10 cellular contexts compared by ENCODE assay signal in the genomic region with DNA sequence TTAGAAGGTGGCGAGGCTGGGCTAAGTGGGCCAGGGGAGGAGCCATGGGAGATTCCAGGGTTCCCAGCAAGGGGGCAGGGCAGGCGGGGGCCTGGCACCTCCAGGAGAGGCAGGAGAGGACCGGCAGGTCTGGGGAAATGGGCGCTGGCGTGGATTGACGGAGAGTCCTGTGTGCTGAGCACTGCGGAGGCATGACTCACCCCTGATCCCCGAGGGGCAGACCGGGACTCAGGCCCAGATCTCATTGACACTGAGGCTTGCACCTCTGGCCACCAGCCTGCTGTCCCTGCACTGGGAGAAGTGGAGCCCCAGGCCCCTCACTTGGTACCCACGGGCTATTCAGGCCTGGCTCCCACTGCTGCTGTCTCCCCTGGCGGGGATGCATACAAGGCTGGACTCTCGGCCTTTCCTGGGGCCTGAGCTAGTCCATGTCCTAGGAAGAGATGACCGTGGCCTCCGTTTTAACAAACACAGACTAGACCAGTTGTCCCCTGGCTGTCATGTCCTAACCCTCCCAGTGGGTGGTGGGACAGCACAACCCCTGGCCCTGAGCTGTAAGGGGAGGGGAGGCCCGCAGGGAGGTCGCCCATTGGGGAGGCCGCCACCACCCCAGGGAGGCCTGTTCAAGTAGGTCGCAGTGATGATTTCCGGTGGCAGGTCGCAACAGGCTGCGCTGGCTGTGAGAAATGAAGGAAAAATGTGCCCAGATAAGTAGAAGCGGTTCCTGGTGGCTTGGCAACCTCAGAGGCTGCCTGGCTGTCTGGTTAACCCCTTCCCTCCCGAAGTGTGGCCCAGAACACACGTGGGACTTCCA. TPM values are rescaled to one million over a fixed set of nuclear protein-coding genes. Genes with fewer than 3 reads are reported as not detected.
DNase-seq lines count a peak whose midpoint lies in the region; ATAC-seq and TF ChIP-seq lines count a peak whose summit lies in the region.
"Had no signal": no experiment of that assay in that cellular context is flagged by ENCODE, and none has a peak within 500 bp of the region (broad histone marks: within the 10 kb centered on the region; RNA-seq: fewer than 3 reads in every experiment).

No MANE protein-coding gene starts in this region.

- H3K27ac Mint-ChIP-seq in neural progenitor cell, result no peak overlapping the region
- H3K27ac Mint-ChIP-seq: activated T-helper 1 cell treated with anti-CD3 and anti-CD28 coated beads, Interleukin-12 subunit alpha, Interleukin-12 subunit beta, Interleukin-2, Interleukin-4 antibody, amounts not matched to agents 30 ng/mL and 10 ng/mL and 1 ng/mL, durations not matched to agents 14 hours and 24 hours and 36 hours had no signal

- no peaks in the 10 kb centered on the region for H3F3A ChIP-seq in neural progenitor cell (ENCODE audit: low read depth)

- H2AFZ ChIP-seq in neural progenitor cell (replicated peaks), result no peak overlapping the region

- H3K4me2 ChIP-seq in neural progenitor cell, result no peak overlapping the region

- no peak overlapping the region for H3K4me3 ChIP-seq in AG10803 (ENCODE audit: low read length)
- H3K4me3 ChIP-seq in epithelial cell of esophagus (ENCODE audit: low read length), result no peak overlapping the region
- peak overlapping the region; percentile 46 for H3K4me3 ChIP-seq in mucosa of stomach (ENCODE audit: low read length)
- H3K4me3 ChIP-seq in neural progenitor cell, result no peak overlapping the region

- H3K27me3 Mint-ChIP-seq in neural progenitor cell (ENCODE audit: insufficient read depth, low read depth), result peaks cover 4% of the 10 kb centered on the region

- H3K36me3 Mint-ChIP-seq in neural progenitor cell, result no peaks in the 10 kb centered on the region

- peaks cover 18% of the 10 kb centered on the region for H3K27me3 ChIP-seq in mucosa of stomach (ENCODE audit: control insufficient read depth, insufficient read depth, low read length)
- H3K27me3 ChIP-seq in neural progenitor cell, result peaks cover 27% of the 10 kb centered on the region

- no peaks in the 10 kb centered on the region for H3K79me2 ChIP-seq in neural progenitor cell (ENCODE audit: low read depth)

- H4K20me1 ChIP-seq in neural progenitor cell (ENCODE audit: low read depth), result no peaks in the 10 kb centered on the region

- no peak overlapping the region for H3K27ac ChIP-seq in neural progenitor cell

- H3K9me3 ChIP-seq in mucosa of stomach (ENCODE audit: control insufficient read depth, low read length) (no peaks in the 10 kb centered on the region), neural progenitor cell (ENCODE audit: low read depth) (no peaks in the 10 kb centered on the region)

- no peak for ATAC-seq in GM21515 (IDR thresholded peaks at IDR 0.05; ENCODE audit: unreplicated experiment)

- H3K4me1 Mint-ChIP-seq in neural progenitor cell, result peaks cover 23% of the 10 kb centered on the region

- no peak for TF ChIP-seq CTCF in AG10803 (conservative IDR thresholded peaks at IDR 0.05; ENCODE audit: low read length)
- TF ChIP-seq CTCF in epithelial cell of esophagus (IDR thresholded peaks at IDR 0.05; ENCODE audit: insufficient read depth, low read depth, low read length, missing control alignments), result no peak
- no peak for TF ChIP-seq CTCF in neural progenitor cell (IDR thresholded peaks at IDR 0.05)

- peaks cover 5% of the 10 kb centered on the region for H3K9me3 Mint-ChIP-seq in neural progenitor cell
- H3K9me3 Mint-ChIP-seq: activated T-helper 1 cell treated with anti-CD3 and anti-CD28 coated beads, Interleukin-12 subunit alpha, Interleukin-12 subunit beta, Interleukin-2, Interleukin-4 antibody, amounts not matched to agents 30 ng/mL and 10 ng/mL and 1 ng/mL, durations not matched to agents 14 hours and 24 hours and 36 hours had no signal

- H3K4me1 ChIP-seq in mucosa of stomach (ENCODE audit: control insufficient read depth, insufficient read depth, low read length), result peaks cover 72% of the 10 kb centered on the region
- H3K4me1 ChIP-seq in neural progenitor cell, result peaks cover 4% of the 10 kb centered on the region

- H3K4me3 Mint-ChIP-seq in neural progenitor cell, result no peak overlapping the region
- H3K4me3 Mint-ChIP-seq: activated T-helper 1 cell treated with anti-CD3 and anti-CD28 coated beads, Interleukin-12 subunit alpha, Interleukin-12 subunit beta, Interleukin-2, Interleukin-4 antibody, amounts not matched to agents 30 ng/mL and 10 ng/mL and 1 ng/mL, durations not matched to agents 14 hours and 24 hours and 36 hours had no signal

- DNase-seq in AG10803 (ENCODE audit: low read depth), result peak; percentile 74
- peak; percentile 3 for DNase-seq in NCI-H1436 treated with DMSO at 0.1 percent for 48 hours (lab: John Stamatoyannopoulos, UW)
- peak; percentile 95 for DNase-seq in epithelial cell of esophagus (ENCODE audit: low read depth)
- no peak for DNase-seq in neural progenitor cell (ENCODE audit: low spot score)
- no peak for DNase-seq in NOMO-1 treated with dmso at 0.1 percent for 144 hours (lab: John Stamatoyannopoulos, UW; ENCODE audit: unreplicated experiment)
- no peak for DNase-seq in D341Med (ENCODE audit: low spot score)
- DNase-seq: stimulated activated CD4-positive, alpha-beta T cell treated with anti-CD3 and anti-CD28 coated beads, Interleukin-2, amount 100 ng/mL, for 48 hours had no signal

- H3K36me3 ChIP-seq in mucosa of stomach (ENCODE audit: control insufficient read depth, insufficient read depth, low read length), result no peaks in the 10 kb centered on the region
- H3K36me3 ChIP-seq in neural progenitor cell, result no peaks in the 10 kb centered on the region

- H3K9ac ChIP-seq in mucosa of stomach (ENCODE audit: low read length) (peak overlapping the region; percentile 59), neural progenitor cell (no peak overlapping the region)

RNA-seq across cellular contexts. Expression of gene RIPK4, which starts 39.7 kb away (rescaled TPM):
- total RNA-seq in neural progenitor cell (ENCODE audit: low replicate concordance), result 1.3 and 2.3 TPM in 2 replicates
- total RNA-seq: activated T-helper 1 cell treated with anti-CD3 and anti-CD28 coated beads, Interleukin-12 subunit alpha, Interleukin-12 subunit beta, Interleukin-2, Interleukin-4 antibody, amounts not matched to agents 30 ng/mL and 10 ng/mL and 1 ng/mL, durations not matched to agents 14 hours and 24 hours and 36 hours had no signal

Comparison
In these comparisons a context has a peak if more than half of its experiments do, and no peak if none do; other contexts are left out.
1. DNase-seq: peak in AG10803 (single experiment), NCI-H1436 treated with DMSO at 0.1 percent for 48 hours (single experiment) and epithelial cell of esophagus (single experiment); none in neural progenitor cell (single experiment), NOMO-1 treated with dmso at 0.1 percent for 144 hours (single experiment) and D341Med (single experiment).